8 cellular contexts compared by ENCODE assay signal in the genomic region with DNA sequence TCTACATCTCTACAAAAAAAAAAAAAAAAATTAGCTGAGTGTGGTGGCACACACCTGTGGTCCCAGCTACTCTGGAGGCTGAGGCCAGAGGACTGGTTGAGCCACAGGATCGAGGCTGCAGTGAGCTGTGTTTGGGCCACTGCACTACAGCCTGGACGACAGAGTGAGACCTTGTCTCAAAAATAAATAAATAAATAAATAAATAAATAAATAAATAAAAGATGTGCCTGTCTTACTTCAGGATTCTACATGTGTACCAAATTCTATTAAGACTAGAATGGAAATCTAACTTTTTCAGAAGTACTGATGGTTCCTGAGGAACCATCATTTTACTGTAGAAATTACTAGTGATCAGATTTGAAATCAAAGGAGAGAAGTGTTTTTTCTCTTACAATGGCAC.
"Had no signal": no experiment of that assay in that cellular context is flagged by ENCODE, and none has a peak within 500 bp of the region (broad histone marks: within the 10 kb centered on the region; RNA-seq: fewer than 3 reads in every experiment).

No MANE protein-coding gene starts in this region.

- H3K4me3 ChIP-seq: GM23248, GM23338, HAP-1 had no signal

- H3K9me3 Mint-ChIP-seq: GM23338, H9, HFFc6 had no signal

- H3K27ac ChIP-seq: GM23248 had no signal

- H3K4me1 ChIP-seq: HAP-1 had no signal

- DNase-seq: GM23248, GOT3, H7, H9, HCEC 1CT, HFFc6 had no signal

- H3K27ac Mint-ChIP-seq: GM23338, H9, HFFc6 had no signal

- H3K9me3 ChIP-seq: HAP-1 had no signal

- H3K4me1 Mint-ChIP-seq: GM23338, H9 had no signal

- H3K4me3 Mint-ChIP-seq: GM23338, H9, HFFc6 had no signal

- H3K36me3 ChIP-seq: HAP-1 had no signal
